30 cellular contexts compared by ENCODE assay signal in the genomic region with DNA sequence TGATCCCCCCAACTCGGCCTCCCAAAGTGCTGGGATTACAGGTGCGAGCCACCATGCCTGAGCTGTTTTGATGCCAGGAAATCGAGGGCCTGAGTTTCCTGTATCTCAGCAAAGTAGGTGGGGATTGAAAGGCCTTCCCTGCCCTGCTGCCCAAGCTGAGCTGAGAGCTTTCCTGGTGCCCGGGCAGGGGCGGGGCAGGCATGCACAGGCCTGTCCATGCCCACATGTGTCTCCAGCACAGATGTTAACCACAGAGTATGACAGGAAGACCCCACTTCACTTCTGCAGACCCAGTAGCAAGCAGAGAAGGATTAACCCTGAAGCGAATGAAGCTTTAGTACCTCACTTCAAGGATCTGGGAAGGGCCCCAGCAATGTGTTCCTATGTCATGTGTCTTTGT.
DNase-seq lines count a peak whose midpoint lies in the region; ATAC-seq and TF ChIP-seq lines count a peak whose summit lies in the region.
"Had no signal": no experiment of that assay in that cellular context is flagged by ENCODE, and none has a peak within 500 bp of the region (broad histone marks: within the 10 kb centered on the region; RNA-seq: fewer than 3 reads in every experiment).

No MANE protein-coding gene starts in this region.

- no peaks in the 10 kb centered on the region for H3K9me3 Mint-ChIP-seq in activated CD8-positive, alpha-beta T cell treated with anti-CD3 and anti-CD28 coated beads for 36 hours
- H3K9me3 Mint-ChIP-seq: activated CD4-positive, alpha-beta memory T cell treated with anti-CD3 and anti-CD28 coated beads, Interleukin-2, amount 10 ng/mL, durations not matched to agents 7 days and 5 days; activated T-helper 1 cell treated with anti-CD3 and anti-CD28 coated beads, Interleukin-12 subunit alpha, Interleukin-12 subunit beta, Interleukin-2, Interleukin-4 antibody, amounts not matched to agents 30 ng/mL and 10 ng/mL and 1 ng/mL, durations not matched to agents 14 hours and 24 hours and 36 hours; immature natural killer cell; memory B cell; T-helper 1 cell treated with Interleukin-12 subunit alpha and Interleukin-12 subunit beta and Interleukin-4 antibody, amounts not matched to agents 30 μg/mL and 1 μg/mL, for 36 hours; type B pancreatic cell had no signal

- H3F3A ChIP-seq in Loucy (ENCODE audit: low read depth): no peaks in the 10 kb centered on the region

- H2AFZ ChIP-seq in Loucy (ENCODE audit: low read length): peak overlapping the region; percentile 24; the same call in 1 of the 2 replicates
- H2AFZ ChIP-seq: PC-9 had no signal

- peak overlapping the region; percentile 9 for H3K4me2 ChIP-seq in Loucy (ENCODE audit: low read depth, low read length, poor library complexity, severe bottlenecking)
- H3K4me2 ChIP-seq: PC-9 had no signal

- WGBS in lung, 2 donors: 59 to 62% methylated on average over 6 of the region's 6 CpGs

- H3K4me1 ChIP-seq in Loucy (ENCODE audit: insufficient read depth, low read length, poor library complexity, severe bottlenecking): peaks cover 22% of the 10 kb centered on the region
- no peaks in the 10 kb centered on the region for H3K4me1 ChIP-seq in lung (ENCODE audit: control insufficient read depth in 2 of 2, insufficient read depth in 2 of 2, low read length in 2 of 2)

- H3K27me3 ChIP-seq in Loucy (ENCODE audit: insufficient read depth, low read length, poor library complexity, severe bottlenecking) (no peaks in the 10 kb centered on the region), lung (ENCODE audit: control insufficient read depth, insufficient read depth) (no peaks in the 10 kb centered on the region)
- H3K27me3 ChIP-seq: brain microvascular endothelial cell, MG63 had no signal

- H3K27ac ChIP-seq in lung (ENCODE audit: low read depth in 1 of 2, low read length in 1 of 2): no peak overlapping the region
- H3K27ac ChIP-seq: brain microvascular endothelial cell, C4-2B, epithelial cell of prostate, PC-9 had no signal

- H3K4me3 ChIP-seq in Loucy (ENCODE audit: low read length, poor library complexity, severe bottlenecking): no peak overlapping the region
- H3K4me3 ChIP-seq in lung: no peak overlapping the region
- H3K4me3 ChIP-seq: MG63, PC-9 had no signal

- H3K36me3 ChIP-seq in Loucy (ENCODE audit: insufficient read depth, low read length): no peaks in the 10 kb centered on the region
- H3K36me3 ChIP-seq in lung (ENCODE audit: control insufficient read depth in 2 of 2, insufficient read depth in 2 of 2, low read length in 2 of 2): no peaks in the 10 kb centered on the region
- H3K36me3 ChIP-seq: brain microvascular endothelial cell, MG63 had no signal

- H3K36me3 Mint-ChIP-seq in activated CD8-positive, alpha-beta T cell treated with anti-CD3 and anti-CD28 coated beads for 36 hours (ENCODE audit: low read depth): no peaks in the 10 kb centered on the region
- H3K36me3 Mint-ChIP-seq: immature natural killer cell, memory B cell, type B pancreatic cell had no signal

- ATAC-seq in lung (ENCODE audit: insufficient read depth, low FRiP score): no peak
- no peak for ATAC-seq in activated CD8-positive, alpha-beta T cell treated with anti-CD3 and anti-CD28 coated beads for 36 hours
- ATAC-seq: left colon, SK-N-SH treated with all-trans-retinoic acid at 6 μM for 48 hours had no signal

- H3K4me3 Mint-ChIP-seq in activated CD8-positive, alpha-beta T cell treated with anti-CD3 and anti-CD28 coated beads for 36 hours: no peak overlapping the region
- H3K4me3 Mint-ChIP-seq: activated CD4-positive, alpha-beta memory T cell treated with anti-CD3 and anti-CD28 coated beads, Interleukin-2, amount 10 ng/mL, durations not matched to agents 7 days and 5 days; activated T-helper 1 cell treated with anti-CD3 and anti-CD28 coated beads, Interleukin-12 subunit alpha, Interleukin-12 subunit beta, Interleukin-2, Interleukin-4 antibody, amounts not matched to agents 30 ng/mL and 10 ng/mL and 1 ng/mL, durations not matched to agents 14 hours and 24 hours and 36 hours; memory B cell; nephron; T-helper 1 cell treated with Interleukin-12 subunit alpha and Interleukin-12 subunit beta and Interleukin-4 antibody, amounts not matched to agents 30 μg/mL and 1 μg/mL, for 36 hours; type B pancreatic cell had no signal

- H3K9me3 ChIP-seq in Loucy (ENCODE audit: insufficient read depth, low read depth, low read length) (no peaks in the 10 kb centered on the region), lung (ENCODE audit: control insufficient read depth in 2 of 2, insufficient read depth in 1 of 2, low read length in 1 of 2) (peaks cover 0 to 2% of the 10 kb centered on the region in 2 donors)
- H3K9me3 ChIP-seq: MG63 had no signal

- no peaks in the 10 kb centered on the region for H3K27me3 Mint-ChIP-seq in activated CD8-positive, alpha-beta T cell treated with anti-CD3 and anti-CD28 coated beads for 36 hours
- H3K27me3 Mint-ChIP-seq: activated CD4-positive, alpha-beta memory T cell treated with anti-CD3 and anti-CD28 coated beads, Interleukin-2, amount 10 ng/mL, durations not matched to agents 7 days and 5 days; memory B cell; type B pancreatic cell had no signal

- intact Hi-C loops in activated CD8-positive, alpha-beta T cell treated with anti-CD3 and anti-CD28 coated beads for 36 hours (cut with micrococcal nuclease): no loop called here

- H3K4me1 Mint-ChIP-seq in activated CD8-positive, alpha-beta T cell treated with anti-CD3 and anti-CD28 coated beads for 36 hours (ENCODE audit: low read depth): peaks cover 11% of the 10 kb centered on the region

- peak overlapping the region; percentile 52 for H3K9ac ChIP-seq in Loucy (ENCODE audit: low read depth, low read length, poor library complexity, severe bottlenecking)

- DNase-seq in GDM1 (lab: John Stamatoyannopoulos, UW): peak; percentile 55
- DNase-seq in UCSD-AML1 (lab: John Stamatoyannopoulos, UW; ENCODE audit: unreplicated experiment): peak; percentile 65
- DNase-seq in lung (ENCODE audit: low spot score): peak; percentile 24
- no peak for DNase-seq in activated CD8-positive, alpha-beta T cell treated with anti-CD3 and anti-CD28 coated beads for 36 hours
- DNase-seq in NCI-H446 treated with DMSO at 0.1 percent for 48 hours (lab: John Stamatoyannopoulos, UW): no peak
- DNase-seq in DMS153 (lab: John Stamatoyannopoulos, UW): no peak
- DNase-seq: activated CD4-positive, alpha-beta memory T cell treated with anti-CD3 and anti-CD28 coated beads, Interleukin-2, amount 10 ng/mL, durations not matched to agents 7 days and 5 days; activated CD4-positive, CD25-positive, alpha-beta regulatory T cell treated with anti-CD3 and anti-CD28 coated beads, Interleukin-2, amount 50 U/mL, for 72 hours; activated CD8-positive, alpha-beta memory T cell treated with anti-CD3 and anti-CD28 coated beads, Interleukin-2, amount 50 U/mL, for 48 hours; activated naive CD4-positive, alpha-beta T cell treated with Interleukin-2 at 50 U/mL for 16 hours; brain microvascular endothelial cell; COR-L47; effector CD4-positive, alpha-beta T cell; immature natural killer cell; left colon; MG63; NCI-H2029; Right ventricle myocardium superior; stimulated activated CD4-positive, alpha-beta T cell treated with anti-CD3 and anti-CD28 coated beads, Interleukin-15, amount 100 ng/mL, for 24 hours; stimulated activated CD4-positive, alpha-beta T cell treated with anti-CD3 and anti-CD28 coated beads, Interleukin-4, amount 100 ng/mL, for 4 hours had no signal

- CTCF ChIA-PET in activated CD8-positive, alpha-beta T cell treated with anti-CD3 and anti-CD28 coated beads for 36 hours (lab: Charles Lee): interaction anchor here (0.9 to 1.5 kb wide), 2 partner anchors 10 to 346 kb away, joined by 3 to 5 read pairs; no protein-coding TSS in a partner anchor

- no peaks in the 10 kb centered on the region for H3K9me2 ChIP-seq in Loucy (replicated peaks; ENCODE audit: low read depth, low read length)

- TF ChIP-seq CTCF in Loucy (conservative IDR thresholded peaks at IDR 0.05; ENCODE audit: low read length) (no peak), lung (IDR thresholded peaks at IDR 0.05; ENCODE audit: control extremely low read depth, extremely low read depth) (no peak)
- TF ChIP-seq CTCF in activated CD8-positive, alpha-beta T cell treated with anti-CD3 and anti-CD28 coated beads for 36 hours (IDR thresholded peaks at IDR 0.05): no peak

- POLR2A ChIA-PET in activated CD8-positive, alpha-beta T cell treated with anti-CD3 and anti-CD28 coated beads for 36 hours (lab: Charles Lee): interaction anchor here (0.7 kb wide), 1 partner anchor 11 kb away, joined by 3 read pairs; no protein-coding TSS in a partner anchor

- no peaks in the 10 kb centered on the region for H3K79me2 ChIP-seq in Loucy (ENCODE audit: insufficient read depth, low read length)

- H3K27ac Mint-ChIP-seq in activated CD8-positive, alpha-beta T cell treated with anti-CD3 and anti-CD28 coated beads for 36 hours: no peak overlapping the region
- H3K27ac Mint-ChIP-seq: activated CD4-positive, alpha-beta memory T cell treated with anti-CD3 and anti-CD28 coated beads, Interleukin-2, amount 10 ng/mL, durations not matched to agents 7 days and 5 days; activated T-helper 1 cell treated with anti-CD3 and anti-CD28 coated beads, Interleukin-12 subunit alpha, Interleukin-12 subunit beta, Interleukin-2, Interleukin-4 antibody, amounts not matched to agents 30 ng/mL and 10 ng/mL and 1 ng/mL, durations not matched to agents 14 hours and 24 hours and 36 hours; memory B cell; nephron; T-helper 1 cell treated with Interleukin-12 subunit alpha and Interleukin-12 subunit beta and Interleukin-4 antibody, amounts not matched to agents 30 μg/mL and 1 μg/mL, for 36 hours; type B pancreatic cell had no signal

- H4K20me1 ChIP-seq in Loucy (ENCODE audit: insufficient read depth, low read length, poor library complexity, severe bottlenecking): no peaks in the 10 kb centered on the region

Comparison
In these comparisons a context has a peak if more than half of its experiments do, and no peak if none do; other contexts are left out.
1. DNase-seq: peak in GDM1 (single experiment), UCSD-AML1 (single experiment) and lung (single experiment); none in activated CD8-positive, alpha-beta T cell treated with anti-CD3 and anti-CD28 coated beads for 36 hours (single experiment), NCI-H446 treated with DMSO at 0.1 percent for 48 hours (single experiment) and DMS153 (single experiment).